ENCODE assay signal across 9 cellular contexts in the genomic region with DNA sequence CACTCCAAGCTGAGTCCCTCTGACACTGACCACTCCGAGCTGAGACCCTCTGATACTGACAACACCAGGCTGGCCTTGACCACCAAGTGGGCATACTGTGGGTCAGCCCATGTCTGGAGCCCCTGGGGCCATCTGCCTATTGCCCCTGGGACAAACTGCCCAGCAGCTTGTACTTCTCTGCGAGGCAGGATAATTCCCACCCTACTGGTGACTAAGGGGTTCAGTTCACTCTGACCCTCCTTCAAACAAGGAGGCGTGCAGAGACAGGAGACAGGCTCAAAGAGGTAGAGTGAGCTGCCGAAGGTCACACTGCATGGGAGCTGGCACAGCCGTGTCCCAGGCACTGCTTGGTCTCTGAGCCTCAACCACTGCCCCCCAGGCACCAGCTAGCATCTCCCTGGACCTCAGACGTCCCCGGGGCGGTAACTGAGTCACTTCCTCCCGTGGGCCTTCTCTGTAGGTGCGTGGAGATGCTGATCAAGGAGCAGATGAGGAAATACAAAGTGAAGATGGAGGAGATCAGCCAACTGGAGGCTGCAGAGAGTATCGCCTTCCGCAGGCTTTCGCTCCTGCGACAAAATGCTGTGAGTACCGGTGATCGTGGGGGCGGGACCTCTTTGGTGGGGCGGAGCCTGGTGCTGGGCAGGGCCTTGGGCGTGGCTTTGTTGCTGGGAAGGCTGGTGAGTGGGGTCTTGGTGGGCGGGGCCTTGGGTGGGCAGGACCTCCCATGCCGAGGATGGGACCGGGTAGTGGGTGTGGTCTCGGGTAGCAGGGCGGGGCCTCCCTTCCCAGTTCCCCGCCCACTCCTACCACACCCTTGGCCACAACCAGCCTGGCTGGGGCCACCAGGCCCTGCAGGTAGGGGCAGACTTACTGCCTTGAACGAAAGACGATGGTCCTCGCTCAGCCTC. TPM values are rescaled to one million over a fixed set of nuclear protein-coding genes. Genes with fewer than 3 reads are reported as not detected.
A peak's percentile ranks its signal among the peaks of the same experiment; 100 is the strongest.
DNase-seq lines count a peak whose midpoint lies in the region; ATAC-seq, FAIRE-seq and TF ChIP-seq lines count a peak whose summit lies in the region.
"Had no signal": no experiment of that assay in that cellular context is flagged by ENCODE, and none has a peak within 500 bp of the region (broad histone marks: within the 10 kb centered on the region; RNA-seq: fewer than 3 reads in every experiment).

No MANE protein-coding gene starts in this region.

- H3K36me3 ChIP-seq in Caco-2 (ENCODE audit: control insufficient read depth, insufficient read depth, low read length) (peaks cover 1% of the 10 kb centered on the region; the same call in 1 of the 2 replicates), WERI-Rb-1 (peaks cover 44% of the 10 kb centered on the region), small intestine (ENCODE audit: control insufficient read depth in 2 of 2, insufficient read depth in 2 of 2, low read length in 2 of 2) (peaks cover 8 to 22% of the 10 kb centered on the region in 2 donors)

- H3K4me1 ChIP-seq in Caco-2 (peaks cover 2% of the 10 kb centered on the region; the same call in 1 of the 2 replicates), small intestine (ENCODE audit: control insufficient read depth in 2 of 2, insufficient read depth in 1 of 2, low read depth in 1 of 2, low read length in 1 of 2) (no peaks in the 10 kb centered on the region)

- intact Hi-C loops in Caco-2 (cut with micrococcal nuclease; ENCODE audit: unreplicated experiment): no loop called here

- no TSS peak for BruUV-seq in Caco-2 (replicated peaks; lab: Mats Ljungman, UMichigan)

- H3K27ac ChIP-seq in WERI-Rb-1: no peak overlapping the region
- H3K27ac ChIP-seq in small intestine (ENCODE audit: low read depth in 1 of 2, low read length in 1 of 2): no peak overlapping the region
- H3K27ac ChIP-seq: upper lobe of left lung had no signal

- H3K27me3 ChIP-seq in Caco-2 (replicated peaks; ENCODE audit: control insufficient read depth, insufficient read depth, low read length) (no peaks in the 10 kb centered on the region), WERI-Rb-1 (ENCODE audit: insufficient read depth, low read depth, severe bottlenecking) (no peaks in the 10 kb centered on the region), small intestine (ENCODE audit: control insufficient read depth in 2 of 2, insufficient read depth in 2 of 2, low read length in 2 of 2) (no peaks in the 10 kb centered on the region)
- H3K27me3 ChIP-seq: upper lobe of left lung had no signal

- H3K4me3 Mint-ChIP-seq in Caco-2 (ENCODE audit: unreplicated experiment): no peak overlapping the region

- POLR2A ChIA-PET in Caco-2 (lab: Charles Lee): no interaction called here
- POLR2A ChIA-PET in HEK293T (lab: Yijun Ruan, JAX): interaction anchor here (1.0 to 1.2 kb wide), 2 partner anchors 100 to 210 kb away, joined by 3 read pairs; a partner anchor contains a TSS

- no peaks in the 10 kb centered on the region for H3K9me3 ChIP-seq in Caco-2
- no peaks in the 10 kb centered on the region for H3K9me3 ChIP-seq in WERI-Rb-1 (ENCODE audit: severe bottlenecking)
- H3K9me3 ChIP-seq in small intestine (ENCODE audit: control insufficient read depth, low read depth): no peaks in the 10 kb centered on the region
- H3K9me3 ChIP-seq: upper lobe of left lung had no signal

- 74 to 83% (median 78%) methylated on average over 23 to 28 of the region's 28 CpGs for WGBS in small intestine, 3 donors

- no peak overlapping the region for H3K27ac Mint-ChIP-seq in Caco-2 (ENCODE audit: unreplicated experiment)

- peaks cover 22% of the 10 kb centered on the region for H3K36me3 Mint-ChIP-seq in Caco-2 (ENCODE audit: insufficient read depth, unreplicated experiment)

- DNase-seq in Caco-2 (peak; percentile 61 to 83), HEK293T (ENCODE audit: extremely low spot score) (peak; percentile 99), WERI-Rb-1 (peak; percentile 87), germinal center (ENCODE audit: low spot score) (peak; percentile 82), small intestine (no peak), NCI-H2107 (lab: John Stamatoyannopoulos, UW) (no peak)
- peak; percentile 20 for DNase-seq in stimulated activated naive CD4-positive, alpha-beta T cell treated with Interleukin-2 at 50 U/mL for 16 hours (lab: John Stamatoyannopoulos, UW)
- DNase-seq: upper lobe of left lung had no signal

- H3K9me3 Mint-ChIP-seq in Caco-2 (ENCODE audit: unreplicated experiment): no peaks in the 10 kb centered on the region

- ATAC-seq in GM19467 (IDR thresholded peaks at IDR 0.05; ENCODE audit: unreplicated experiment): no peak

- TF ChIP-seq CTCF in Caco-2 (IDR thresholded peaks at IDR 0.05; ENCODE audit: insufficient read depth in 1 of 2, low read depth in 1 of 2, low read length in 1 of 2, severe bottlenecking in 1 of 2, unreplicated experiment in 1 of 2): no peak
- no peak for TF ChIP-seq CTCF in WERI-Rb-1 (IDR thresholded peaks at IDR 0.05; ENCODE audit: low read depth, low read length)

- CTCF ChIA-PET in Caco-2 (lab: Charles Lee): no interaction called here
- CTCF ChIA-PET in HEK293T (lab: Yijun Ruan, JAX): no interaction called here

- FAIRE-seq in small intestine (lab: Jason Lieb, UNC): no peak

- H3K4me3 ChIP-seq in Caco-2 (ENCODE audit: low read depth, low read length) (no peak overlapping the region), WERI-Rb-1 (ENCODE audit: low read depth, low read length) (no peak overlapping the region), small intestine (ENCODE audit: low read depth in 1 of 2, low read length in 2 of 2) (no peak overlapping the region)
- H3K4me3 ChIP-seq: upper lobe of left lung had no signal

- no peaks in the 10 kb centered on the region for H3K4me1 Mint-ChIP-seq in Caco-2 (ENCODE audit: low read depth, unreplicated experiment)

- H3K27me3 Mint-ChIP-seq in Caco-2 (ENCODE audit: insufficient read depth, unreplicated experiment): no peaks in the 10 kb centered on the region

TF ChIP-seq in HEK293T, 16 proteins besides CTCF, POLR2A, EP300 and RAD21:
- no peak for TF ChIP-seq TARDBP (IDR thresholded peaks at IDR 0.05)
- peak; percentile 80; the same call in 1 of the 2 replicates for TF ChIP-seq HDGF (IDR thresholded peaks at IDR 0.05; ENCODE audit: borderline replicate concordance)
- no peak for TF ChIP-seq ZNF384 (IDR thresholded peaks at IDR 0.05)
- no peak for TF ChIP-seq ELF4 (IDR thresholded peaks at IDR 0.05)
- TF ChIP-seq NFRKB (IDR thresholded peaks at IDR 0.05): no peak

RNA-seq across cellular contexts. Expression of a gene that starts 5.8 kb away (rescaled TPM):
- total RNA-seq in Caco-2 (2022): 20.2 and 20.7 TPM in 2 replicates
- 10 to 100 TPM; 33.8 to 40.5 (median 40.5) TPM for polyA plus RNA-seq in small intestine

RNA-seq across cellular contexts. Expression of a gene that starts 16.6 kb away (rescaled TPM):
- total RNA-seq in Caco-2 (2022): 14.9 and 20.3 TPM in 2 replicates
- polyA plus RNA-seq in small intestine: 10 to 100 TPM; 24.0 to 93.7 (median 58.9) TPM

RNA-seq across cellular contexts. Expression of a gene that starts 36.3 kb away (rescaled TPM):
- 94.4 and 96.5 TPM in 2 replicates for total RNA-seq in Caco-2 (2022)
- 10 to 100 TPM; 41.6 to 93.0 (median 87.0) TPM for polyA plus RNA-seq in small intestine

RNA-seq across cellular contexts. Expression of a gene that starts 55.2 kb away (rescaled TPM):
- not detected in 2 replicates for total RNA-seq in Caco-2 (2022)
- polyA plus RNA-seq in small intestine: 1 to 10 TPM in 2 of 3 donors, not detected in 1; 1.4 to 4.7 TPM

RNA-seq across cellular contexts. Expression of a gene that starts 57.9 kb away (rescaled TPM):
- total RNA-seq in Caco-2 (2022): 91.7 and 98.8 TPM in 2 replicates
- polyA plus RNA-seq in small intestine: 10 to 100 TPM; 75.3 to 82.7 (median 75.4) TPM

Comparison
In these comparisons a context has a peak if more than half of its experiments do, and no peak if none do; other contexts are left out.
1. DNase-seq: peak in Caco-2 (2 of 2), HEK293T (single experiment), WERI-Rb-1 (single experiment), germinal center (single experiment) and stimulated activated naive CD4-positive, alpha-beta T cell treated with Interleukin-2 at 50 U/mL for 16 hours (single experiment); none in small intestine (single experiment) and NCI-H2107 (single experiment).